9 cellular contexts compared by ENCODE assay signal in genomic region chr1:169086603-169087455, GRCh38. TPM values are rescaled to one million over a fixed set of nuclear protein-coding genes. Genes with fewer than 3 reads are reported as not detected.
A peak's percentile ranks its signal among the peaks of the same experiment; 100 is the strongest.
DNase-seq lines count a peak whose midpoint lies in the region; ATAC-seq, FAIRE-seq and TF ChIP-seq lines count a peak whose summit lies in the region.
"Had no signal": no experiment of that assay in that cellular context is flagged by ENCODE, and none has a peak within 500 bp of the region (broad histone marks: within the 10 kb centered on the region; RNA-seq: fewer than 3 reads in every experiment).

No MANE protein-coding gene starts in this region.

- no peak overlapping the region for H3K4me3 ChIP-seq in K562

- in situ Hi-C loops in K562 (cut with MboI): no loop called here

- DNase-seq in COLO829 (ENCODE audit: low spot score) (peak; percentile 69), NCI-H1694 (lab: John Stamatoyannopoulos, UW) (peak; percentile 13), K562 (ENCODE audit: extremely low read depth in 1 of 4, low spot score in 3 of 4) (no peak), left kidney (ENCODE audit: low read depth, low spot score) (peak; percentile 61), left lobe of liver (ENCODE audit: low spot score) (no peak), GM12891 (ENCODE audit: insufficient read length, low spot score) (no peak), HPDE6-E6E7 (ENCODE audit: extremely low spot score) (no peak)
- DNase-seq: activated effector memory CD4-positive, alpha-beta T cell treated with anti-CD3 and anti-CD28 coated beads, Interleukin-2, amount 50 U/mL, for 16 hours had no signal

- no peak for TF ChIP-seq EP300 in K562 (IDR thresholded peaks at IDR 0.05; ENCODE audit: low read length)

- no peak for TF ChIP-seq POLR2A in K562 (conservative IDR thresholded peaks at IDR 0.05)
- TF ChIP-seq POLR2A in GM12891 (IDR thresholded peaks at IDR 0.05; ENCODE audit: low read depth, low read length): no peak

- no peak for TF ChIP-seq RAD21 in K562 (CRISPR knock-in tag; conservative IDR thresholded peaks at IDR 0.05 in 1 of 2, IDR thresholded peaks at IDR 0.05 in 1 of 2)

- POLR2A ChIA-PET in K562 (lab: Yijun Ruan, JAX): interaction anchor here (0.7 kb wide), 1 partner anchor 16 kb away, joined by 3 read pairs; no protein-coding TSS in a partner anchor

- no peaks in the 10 kb centered on the region for H3K79me2 ChIP-seq in K562 (ENCODE audit: control insufficient read depth, insufficient read depth, low read length)

- CTCF ChIA-PET in K562 (lab: Yijun Ruan, JAX; ENCODE audit: low intra/inter-chr PET ratio): no interaction called here

- 5% methylated on average over 3 of the region's 3 CpGs for WGBS in K562 (ENCODE audit: insufficient coverage, low coverage, missing lambda C conversion rate)

- peaks cover 11 to 16% of the 10 kb centered on the region in 2 experiments; a peak in 4 of 5 replicates for H3K27me3 ChIP-seq in K562 (ENCODE audit: control insufficient read depth in 2 of 2, insufficient read depth in 2 of 2, low read length in 2 of 2)

- no peak overlapping the region for H3K27ac ChIP-seq in K562 (ENCODE audit: extremely low read depth, low read depth, low read length)

- H2AFZ ChIP-seq in K562 (ENCODE audit: low read depth, low read length): no peak overlapping the region

- no peaks in the 10 kb centered on the region for H3K36me3 ChIP-seq in K562 (ENCODE audit: control insufficient read depth, insufficient read depth, low read length)

- FAIRE-seq in K562 (lab: Jason Lieb, UNC) (no peak), GM12891 (lab: Jason Lieb, UNC) (no peak)

- H3K4me2 ChIP-seq in K562 (ENCODE audit: insufficient read depth, low read length): no peak overlapping the region

- no peak overlapping the region for H3K9ac ChIP-seq in K562 (ENCODE audit: insufficient read depth in 1 of 2, low read depth in 2 of 2, low read length in 2 of 2)

- TF ChIP-seq CTCF in K562 (IDR thresholded peaks at IDR 0.05 in 2 of 3, conservative IDR thresholded peaks at IDR 0.05 in 1 of 3; ENCODE audit: insufficient read depth in 2 of 3, low read depth in 1 of 3, low read length in 3 of 3): no peak

- no peaks in the 10 kb centered on the region for H4K20me1 ChIP-seq in K562 (replicated peaks; ENCODE audit: control insufficient read depth, insufficient read depth, low read length)

- H3K4me1 ChIP-seq in K562 (replicated peaks in 1 of 2; ENCODE audit: control insufficient read depth in 2 of 2, insufficient read depth in 2 of 2, low read length in 2 of 2): no peaks in the 10 kb centered on the region

- H3K9me1 ChIP-seq in K562 (ENCODE audit: control insufficient read depth, insufficient read depth, low read length): no peaks in the 10 kb centered on the region

- no peak for ATAC-seq in K562
- ATAC-seq in left lobe of liver: no peak
- ATAC-seq in HG02763 (IDR thresholded peaks at IDR 0.05; ENCODE audit: unreplicated experiment): no peak

- BruUV-seq in K562 (replicated peaks; lab: Mats Ljungman, UMichigan): no TSS peak

- no peaks in the 10 kb centered on the region for H3K9me3 ChIP-seq in K562 (replicated peaks; ENCODE audit: control insufficient read depth, insufficient read depth, low read depth, low read length)

- intact Hi-C loops in K562 (cut with micrococcal nuclease): no loop called here

TF ChIP-seq in K562, 482 proteins besides CTCF, POLR2A, EP300 and RAD21 (continues in another document):
- TF ChIP-seq HNRNPK (IDR thresholded peaks at IDR 0.05; ENCODE audit: low read depth, low read length, poor library complexity, severe bottlenecking) (no peak), YY1 (IDR thresholded peaks at IDR 0.05; ENCODE audit: borderline replicate concordance in 1 of 3, control insufficient read depth in 1 of 3, extremely low read depth in 1 of 3, insufficient read depth in 3 of 3, insufficient read length in 1 of 3, insufficient replicate concordance in 2 of 3, low read depth in 1 of 3, low read length in 2 of 3) (no peak), ELK3 (CRISPR knock-in tag; IDR thresholded peaks at IDR 0.05) (no peak), RBM34 (IDR thresholded peaks at IDR 0.05; ENCODE audit: borderline replicate concordance, insufficient read depth, low read length) (no peak), ZNF282 (CRISPR knock-in tag; IDR thresholded peaks at IDR 0.05) (no peak), NCOA1 (IDR thresholded peaks at IDR 0.05; ENCODE audit: low read depth) (no peak), SNIP1 (IDR thresholded peaks at IDR 0.05; ENCODE audit: low read depth) (no peak)

TF ChIP-seq in GM12891, 5 proteins besides CTCF, POLR2A, EP300 and RAD21:
- TF ChIP-seq SPI1 (IDR thresholded peaks at IDR 0.05; ENCODE audit: low read depth, low read length): no peak
- TF ChIP-seq PAX5 (IDR thresholded peaks at IDR 0.05; ENCODE audit: insufficient read depth, low read length, severe bottlenecking): no peak
- TF ChIP-seq TAF1 (IDR thresholded peaks at IDR 0.05; ENCODE audit: low read depth, low read length): no peak
- no peak for TF ChIP-seq POU2F2 (IDR thresholded peaks at IDR 0.05; ENCODE audit: low read depth, low read length)
- no peak for TF ChIP-seq POLR2AphosphoS5 (IDR thresholded peaks at IDR 0.05; ENCODE audit: low read depth, low read length)

RNA-seq across cellular contexts. Expression of gene ATP1B1, which starts 19.7 kb away (rescaled TPM):
- 1.2 and 1.7 TPM in 2 replicates for total RNA-seq in K562 (2011; cell fraction: chromatin; rRNA removed; ENCODE audit: low replicate concordance)
- 1.3 and 2.3 TPM in 2 replicates for total RNA-seq in K562 (2011; cell fraction: nucleolus; rRNA removed)
- 2.4 and 2.6 TPM in 2 replicates for total RNA-seq in K562 (2011; cell fraction: nucleoplasm; rRNA removed)
- total RNA-seq in K562 (2014; rRNA removed): 0.98 and 2.5 TPM in 2 replicates
- total RNA-seq in K562 (2014; rRNA removed; fragmentation: Illumina TruSeq; extraction: Trizol): 1.6 and 1.8 TPM in 2 replicates
- total RNA-seq in K562 (2015; rRNA removed; fragmentation: Illumina TruSeq; extraction: Trizol): 1.9 and 2.1 TPM in 2 replicates
- 3.0 TPM in 2 replicates for total RNA-seq in K562 (2021)
- 1.5 and 1.7 TPM in 2 replicates for polyA plus RNA-seq in K562 (2011; rRNA removed)
- 0.49 and 0.72 TPM in 2 replicates for polyA plus RNA-seq in K562 (2011; cell fraction: cytosol; rRNA removed)
- 0.43 and 0.45 TPM in 2 replicates for polyA plus RNA-seq in K562 (2011; cell fraction: nucleus; rRNA removed)
- polyA plus RNA-seq in K562 (2012): 2.1 and 3.7 TPM in 2 replicates
- 1.5 and 1.6 TPM in 2 replicates for polyA plus RNA-seq in K562 (2014; fragmentation: Illumina TruSeq; extraction: Trizol)
- polyA plus RNA-seq in K562 (2014; fragmentation: Nextera tagmentation; extraction: Ambion mirVana): 1 to 10 TPM in 1 of 2 experiments, under 1 TPM in 1; 0.76 to 1.1 TPM
- polyA plus RNA-seq in K562 (2014; rRNA removed): 1.9 and 2.4 TPM in 2 replicates
- 2.3 and 2.8 TPM in 2 replicates for polyA minus RNA-seq in K562 (2011; rRNA and poly(A)+ RNA removed)
- 2.3 and 3.0 TPM in 2 replicates for polyA minus RNA-seq in K562 (2011; cell fraction: cytosol; rRNA and poly(A)+ RNA removed)
- polyA minus RNA-seq in K562 (2011; cell fraction: nucleus; rRNA and poly(A)+ RNA removed): 0.94 and 1.00 TPM in 2 replicates
- 70.3 TPM for total RNA-seq in left lobe of liver
- 14.9 TPM for polyA plus RNA-seq in GM12891 (2012; ENCODE audit: low read depth, missing spikeins)

Comparison
In these comparisons a context has a peak if more than half of its experiments do, and no peak if none do; other contexts are left out.
1. DNase-seq: peak in COLO829 (single experiment), NCI-H1694 (single experiment) and left kidney (single experiment); none in K562 (0 of 4), left lobe of liver (single experiment), GM12891 (single experiment) and HPDE6-E6E7 (single experiment).
2. RNA of gene ATP1B1, which starts 19.7 kb away (total RNA-seq): 70.3 TPM in left lobe of liver (single experiment); 0.98 to 3.0 TPM in K562; every median in the first group is over 10 times any median in the second.